Comparison of ENCODE assay signal across 8 cellular contexts in the genomic region with DNA sequence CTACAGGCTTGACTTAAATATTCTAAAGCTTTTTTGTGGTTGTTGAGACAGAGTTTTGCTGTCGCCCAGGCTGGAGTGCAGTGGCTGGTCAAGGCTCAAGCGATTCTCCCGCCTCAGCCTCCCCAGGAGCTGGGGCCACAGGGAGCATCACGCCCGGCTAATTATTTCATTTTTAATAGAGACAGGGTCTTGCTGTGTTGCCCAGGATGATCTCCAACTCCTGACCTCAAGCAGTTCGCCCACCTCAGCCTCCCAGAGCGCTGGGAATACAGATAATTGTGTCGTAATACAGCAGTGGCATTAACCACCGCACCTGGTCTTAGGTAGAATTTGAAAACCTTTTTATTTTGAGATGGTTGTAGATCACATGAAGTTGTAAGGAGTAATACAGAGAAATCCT. TPM values are rescaled to one million over a fixed set of nuclear protein-coding genes. Genes with fewer than 3 reads are reported as not detected.
DNase-seq lines count a peak whose midpoint lies in the region; ATAC-seq and TF ChIP-seq lines count a peak whose summit lies in the region.

No MANE protein-coding gene starts in this region.

- no peak overlapping the region for H4K8ac ChIP-seq in trophoblast cell (ENCODE audit: low read depth, low read length)

- no peak overlapping the region for H4K12ac ChIP-seq in trophoblast cell (ENCODE audit: low read depth, low read length)

- H2BK120ac ChIP-seq in trophoblast cell (ENCODE audit: insufficient read depth, low read length, poor library complexity) = no peak overlapping the region

- TF ChIP-seq POLR2A in esophagus squamous epithelium (IDR thresholded peaks at IDR 0.05) = no peak

- intact Hi-C loops in esophagus squamous epithelium (cut with DNase I) = no loop called here

- H3K4me2 ChIP-seq in DND-41 (ENCODE audit: insufficient read depth, low read length) (peak overlapping the region; percentile 96), trophoblast cell (ENCODE audit: low read length) (peak overlapping the region; percentile 79)

- peak overlapping the region; percentile 18 for H3K4ac ChIP-seq in trophoblast cell (ENCODE audit: low read depth, low read length)

- H3K9me3 ChIP-seq in DND-41 (ENCODE audit: insufficient read depth, low read length, severe bottlenecking) = no peaks in the 10 kb centered on the region
- no peaks in the 10 kb centered on the region for H3K9me3 ChIP-seq in SJCRH30 (replicated peaks)
- no peaks in the 10 kb centered on the region for H3K9me3 ChIP-seq in esophagus squamous epithelium
- H3K9me3 ChIP-seq in trophoblast cell (ENCODE audit: insufficient read depth, low read depth, low read length) = no peaks in the 10 kb centered on the region

- H4K20me1 ChIP-seq in DND-41 (ENCODE audit: insufficient read depth, low read length) = peaks cover 27% of the 10 kb centered on the region

- ATAC-seq in DND-41 (ENCODE audit: insufficient read depth, low read depth) (no peak), HG03442 (IDR thresholded peaks at IDR 0.05; ENCODE audit: unreplicated experiment) (no peak)

- H3K23ac ChIP-seq in trophoblast cell (ENCODE audit: low read length) = no peak overlapping the region

- H3K36me3 ChIP-seq in DND-41 (ENCODE audit: insufficient read depth, low read length) (peaks cover 23% of the 10 kb centered on the region), SJCRH30 (peaks cover 26% of the 10 kb centered on the region), esophagus squamous epithelium (peaks cover 6 to 21% (median 9%) of the 10 kb centered on the region in 3 donors), trophoblast cell (ENCODE audit: control insufficient read depth in 1 of 2, insufficient read depth in 2 of 2, low read length in 2 of 2) (peaks cover 13 to 14% of the 10 kb centered on the region in 2 experiments)

- no peak overlapping the region for H4K91ac ChIP-seq in trophoblast cell (ENCODE audit: low read depth, low read length)

- no peak overlapping the region for H3K18ac ChIP-seq in trophoblast cell (ENCODE audit: low read length)

- no peak overlapping the region for H2AFZ ChIP-seq in DND-41 (ENCODE audit: low read depth, low read length)
- no peak overlapping the region for H2AFZ ChIP-seq in trophoblast cell (ENCODE audit: insufficient read depth, low read length, poor library complexity)

- H2BK5ac ChIP-seq in trophoblast cell (ENCODE audit: low read depth, low read length, poor library complexity) = no peak overlapping the region

- H3K79me2 ChIP-seq in DND-41 (ENCODE audit: insufficient read depth, low read length) (peaks cover 56% of the 10 kb centered on the region), trophoblast cell (ENCODE audit: control insufficient read depth, insufficient read depth, low read length, poor library complexity) (peaks cover 27% of the 10 kb centered on the region)

- H3K27ac ChIP-seq in DND-41 (ENCODE audit: low read length) (no peak overlapping the region; the same call in 1 of the 2 replicates), SJCRH30 (peak overlapping the region; percentile 79), esophagus squamous epithelium (peak overlapping the region in 3 of 4 donors; percentile 88 to 94 (median 90)), trophoblast cell (ENCODE audit: low read depth, low read length) (no peak overlapping the region)

- H3K4me3 ChIP-seq in DND-41 (ENCODE audit: low read depth in 1 of 2, low read length in 2 of 2) (peak overlapping the region in 1 of 2 experiments; percentile 80; a peak in 2 of 4 replicates), SJCRH30 (peak overlapping the region; percentile 90), esophagus squamous epithelium (peak overlapping the region; percentile 83 to 95 (median 90)), trophoblast cell (ENCODE audit: low read depth, low read length) (no peak overlapping the region)

- peak overlapping the region; percentile 82 for H3K9ac ChIP-seq in DND-41 (ENCODE audit: low read depth, low read length)
- H3K9ac ChIP-seq in trophoblast cell (ENCODE audit: low read length) = peak overlapping the region; percentile 37

- no peak overlapping the region for H2AK5ac ChIP-seq in trophoblast cell (ENCODE audit: low read length)

- TF ChIP-seq CTCF in DND-41 (IDR thresholded peaks at IDR 0.05; ENCODE audit: borderline replicate concordance, extremely low read depth, low read length, poor library complexity, severe bottlenecking) (no peak), esophagus squamous epithelium (IDR thresholded peaks at IDR 0.05) (no peak)

- H3K14ac ChIP-seq in trophoblast cell (ENCODE audit: low read length) = no peak overlapping the region

- H3K79me1 ChIP-seq in trophoblast cell (ENCODE audit: low read length) = peaks cover 20% of the 10 kb centered on the region

- DNase-seq in DND-41 (no peak), SJCRH30 (no peak), esophagus squamous epithelium (lab: John Stamatoyannopoulos, UW) (no peak), trophoblast cell (no peak), NCI-H446 treated with DMSO at 0.1 percent for 48 hours (lab: John Stamatoyannopoulos, UW) (no peak), hypothalamus (lab: John Stamatoyannopoulos, UW) (no peak)
- no peak for DNase-seq in central memory CD4-positive, alpha-beta T cell

- H2BK12ac ChIP-seq in trophoblast cell (ENCODE audit: low read length) = no peak overlapping the region

- 77 to 87% methylated on average over 8 to 9 of the region's 9 CpGs for WGBS in esophagus squamous epithelium, 2 donors
- WGBS in trophoblast cell (ENCODE audit: extremely low coverage, insufficient coverage, insufficient read length) = no CpG with 5 or more reads among the region's 9 CpGs

- H3K27me3 ChIP-seq in DND-41 (ENCODE audit: insufficient read depth, low read length, poor library complexity) = no peaks in the 10 kb centered on the region
- no peaks in the 10 kb centered on the region for H3K27me3 ChIP-seq in SJCRH30
- no peaks in the 10 kb centered on the region for H3K27me3 ChIP-seq in esophagus squamous epithelium
- no peaks in the 10 kb centered on the region for H3K27me3 ChIP-seq in trophoblast cell (ENCODE audit: insufficient read depth, low read length)

- peaks cover 51% of the 10 kb centered on the region for H3K4me1 ChIP-seq in DND-41 (ENCODE audit: insufficient read depth, low read length)
- H3K4me1 ChIP-seq in SJCRH30 = peaks cover 27% of the 10 kb centered on the region
- H3K4me1 ChIP-seq in esophagus squamous epithelium = peaks cover 30 to 83% (median 32%) of the 10 kb centered on the region in 3 donors
- peaks cover 19 to 25% of the 10 kb centered on the region in 2 experiments for H3K4me1 ChIP-seq in trophoblast cell (ENCODE audit: control insufficient read depth in 1 of 2, insufficient read depth in 2 of 2, low read length in 2 of 2)

RNA-seq across cellular contexts. Expression of a gene that starts 1.5 kb away (rescaled TPM):
- total RNA-seq in SJCRH30 (2014; rRNA removed; shearing (Covaris generic)) = 21.4 and 25.9 TPM in 2 replicates
- 10 to 100 TPM in 1 of 4 donors, 1 to 10 TPM in 3; 4.7 to 14.1 (median 7.7) TPM for total RNA-seq in esophagus squamous epithelium
- polyA plus RNA-seq in trophoblast cell (2013) = 15.9 and 16.7 TPM in 2 replicates

RNA-seq across cellular contexts. Expression of a gene that starts 38.7 kb away (rescaled TPM):
- 1.9 and 2.2 TPM in 2 replicates for total RNA-seq in SJCRH30 (2014; rRNA removed; shearing (Covaris generic))
- total RNA-seq in esophagus squamous epithelium = 1 to 10 TPM in 3 of 4 donors, under 1 TPM in 1; 0.31 to 3.5 (median 2.2) TPM
- polyA plus RNA-seq in trophoblast cell (2013) = 1.4 TPM in 2 replicates

Comparison
In these comparisons a context has a peak if more than half of its experiments do, and no peak if none do; other contexts are left out.
1. H3K27ac ChIP-seq: peak in SJCRH30 (single experiment) and esophagus squamous epithelium (3 of 4); none in DND-41 (single experiment) and trophoblast cell (single experiment).